26 cellular contexts compared by ENCODE assay signal in the genomic region with DNA sequence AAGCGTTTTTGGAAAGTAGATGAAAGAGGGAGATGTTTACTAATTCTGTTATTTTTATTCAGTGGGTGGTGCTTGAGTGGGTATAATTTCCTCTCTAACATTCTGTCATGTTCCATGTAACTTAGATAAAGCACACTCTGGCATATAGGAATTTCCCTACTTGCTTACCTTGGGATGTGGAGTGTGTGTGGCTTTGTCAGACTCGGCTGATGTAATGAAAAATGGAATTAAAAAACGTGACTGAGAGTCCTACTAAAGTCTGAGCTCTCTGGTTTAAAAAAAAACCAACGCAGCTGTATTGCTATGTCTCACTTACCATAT.
DNase-seq lines count a peak whose midpoint lies in the region; ATAC-seq, FAIRE-seq and TF ChIP-seq lines count a peak whose summit lies in the region.
"Had no signal": no experiment of that assay in that cellular context is flagged by ENCODE, and none has a peak within 500 bp of the region (broad histone marks: within the 10 kb centered on the region; RNA-seq: fewer than 3 reads in every experiment).

No MANE protein-coding gene starts in this region.

- H3K9me1 ChIP-seq in IMR-90 (ENCODE audit: insufficient read depth, low read length), result peaks cover 14% of the 10 kb centered on the region

- H4K20me1 ChIP-seq in SK-N-SH (ENCODE audit: insufficient read depth), result peaks cover 5% of the 10 kb centered on the region; the same call in 1 of the 2 replicates
- H4K20me1 ChIP-seq in IMR-90 (ENCODE audit: insufficient read depth, low read length), result peaks cover 74% of the 10 kb centered on the region
- H4K20me1 ChIP-seq in astrocyte (ENCODE audit: insufficient read depth, low read length), result peaks cover 88% of the 10 kb centered on the region

- H3K36me3 ChIP-seq in SK-N-SH (replicated peaks in 1 of 2; ENCODE audit: control insufficient read depth in 1 of 2, insufficient read depth in 2 of 2, low read length in 1 of 2) (no peaks in the 10 kb centered on the region), IMR-90 (ENCODE audit: control insufficient read depth, insufficient read depth, low read length) (no peaks in the 10 kb centered on the region), astrocyte (ENCODE audit: insufficient read depth, low read length) (no peaks in the 10 kb centered on the region), thyroid gland (no peaks in the 10 kb centered on the region), uterus (no peaks in the 10 kb centered on the region)
- no peaks in the 10 kb centered on the region for H3K36me3 ChIP-seq in naive thymus-derived CD4-positive, alpha-beta T cell (ENCODE audit: control insufficient read depth in 2 of 3, insufficient read depth in 3 of 3, low read length in 3 of 3)
- H3K36me3 ChIP-seq: pancreas, vagina had no signal

- H3K14ac ChIP-seq in IMR-90 (replicated peaks; ENCODE audit: low read depth, low read length), result no peak overlapping the region

- H2BK5ac ChIP-seq in IMR-90 (ENCODE audit: low read depth, low read length, poor library complexity, severe bottlenecking), result no peak overlapping the region

- H2BK15ac ChIP-seq in IMR-90 (ENCODE audit: low read depth, low read length), result no peak overlapping the region

- H3K9me2 ChIP-seq in SK-N-SH, result no peaks in the 10 kb centered on the region

- no peaks in the 10 kb centered on the region for H3K36me3 Mint-ChIP-seq in astrocyte (ENCODE audit: low read depth, unreplicated experiment)
- H3K36me3 Mint-ChIP-seq in naive thymus-derived CD4-positive, alpha-beta T cell, result peaks cover 0 to 2% (median 0%) of the 10 kb centered on the region in 5 donors
- H3K36me3 Mint-ChIP-seq: activated CD4-positive, alpha-beta memory T cell treated with anti-CD3 and anti-CD28 coated beads for 36 hours; brain had no signal

- no peak for DNase-seq in SK-N-SH
- no peak for DNase-seq in IMR-90
- no peak for DNase-seq in astrocyte (ENCODE audit: low read depth)
- no peak for DNase-seq in naive thymus-derived CD4-positive, alpha-beta T cell
- DNase-seq in GM19239 (ENCODE audit: insufficient read length, low spot score), result no peak
- DNase-seq in thyroid gland, result no peak
- no peak for DNase-seq in uterus
- DNase-seq: activated CD4-positive, alpha-beta memory T cell treated with anti-CD3 and anti-CD28 coated beads for 36 hours; activated gamma-delta T cell; kidney; NCI-H1694; NCI-H510A treated with DMSO at 0.1 percent for 48 hours; pancreas; PC-9; right cardiac atrium; stimulated activated CD4-positive, alpha-beta T cell treated with anti-CD3 and anti-CD28 coated beads, Interleukin-4, amount 100 ng/mL, for 1 hour; SW 1271; T1000; testis had no signal

- TF ChIP-seq CTCF in SK-N-SH (IDR thresholded peaks at IDR 0.05), result no peak
- TF ChIP-seq CTCF in IMR-90 (conservative IDR thresholded peaks at IDR 0.05; ENCODE audit: low read depth, low read length), result no peak
- no peak for TF ChIP-seq CTCF in astrocyte (IDR thresholded peaks at IDR 0.05; ENCODE audit: insufficient read depth, low read depth, low read length)
- TF ChIP-seq CTCF in thyroid gland (IDR thresholded peaks at IDR 0.05), result no peak
- TF ChIP-seq CTCF in uterus (IDR thresholded peaks at IDR 0.05), result no peak

- BruUV-seq in IMR-90 (replicated peaks; lab: Mats Ljungman, UMichigan), result no TSS peak

- H3K9me3 Mint-ChIP-seq in astrocyte (ENCODE audit: unreplicated experiment), result no peaks in the 10 kb centered on the region
- H3K9me3 Mint-ChIP-seq in naive thymus-derived CD4-positive, alpha-beta T cell, result no peaks in the 10 kb centered on the region
- H3K9me3 Mint-ChIP-seq: activated CD4-positive, alpha-beta memory T cell treated with anti-CD3 and anti-CD28 coated beads for 36 hours; brain; neural crest cell; stimulated activated effector memory CD8-positive, alpha-beta T cell treated with anti-CD3 and anti-CD28 coated beads, Interleukin-12 subunit alpha, Interleukin-12 subunit beta, amount 100 ng/mL, for 72 hours had no signal

- dilution Hi-C loops in IMR-90 (cut with HindIII; ENCODE audit: low sequenced_read_pairs, unreplicated experiment), result no loop called here

- no peak overlapping the region for H2AK5ac ChIP-seq in IMR-90 (ENCODE audit: low read depth, low read length)

- POLR2A ChIA-PET in SK-N-SH (lab: Yijun Ruan, JAX), result no interaction called here
- POLR2A ChIA-PET in IMR-90 (lab: Charles Lee; ENCODE audit: unreplicated experiment), result no interaction called here
- POLR2A ChIA-PET in naive thymus-derived CD4-positive, alpha-beta T cell (lab: Charles Lee), result interaction anchor here (0.9 to 1.6 kb wide), 2 partner anchors 36 to 57 kb away, joined by 3 to 4 read pairs; no protein-coding TSS in a partner anchor

- H3K56ac ChIP-seq in IMR-90 (ENCODE audit: extremely low read depth, insufficient read depth, low read length), result no peak overlapping the region

- H3K9ac ChIP-seq in SK-N-SH, result no peak overlapping the region
- H3K9ac ChIP-seq in IMR-90 (ENCODE audit: low read depth, low read length), result no peak overlapping the region
- H3K9ac ChIP-seq in astrocyte (ENCODE audit: low read length), result no peak overlapping the region

- H4K91ac ChIP-seq in IMR-90 (ENCODE audit: insufficient read depth, low read depth, low read length), result no peak overlapping the region

- TF ChIP-seq POLR2A in IMR-90 (IDR thresholded peaks at IDR 0.05; ENCODE audit: low read depth, low read length), result no peak
- TF ChIP-seq POLR2A in thyroid gland (IDR thresholded peaks at IDR 0.05), result no peak
- no peak for TF ChIP-seq POLR2A in uterus (IDR thresholded peaks at IDR 0.05)

- H4K8ac ChIP-seq in IMR-90 (ENCODE audit: low read depth in 2 of 2, low read length in 2 of 2), result no peak overlapping the region

- H2AFZ ChIP-seq in SK-N-SH (ENCODE audit: low read depth) (no peak overlapping the region), IMR-90 (replicated peaks; ENCODE audit: low read length, poor library complexity) (no peak overlapping the region), astrocyte (ENCODE audit: low read depth, low read length) (no peak overlapping the region)
- H2AFZ ChIP-seq: PC-9 had no signal

- H3F3A ChIP-seq in SK-N-SH (replicated peaks; ENCODE audit: insufficient read depth), result peaks cover 4% of the 10 kb centered on the region

- intact Hi-C loops in IMR-90 (cut with micrococcal nuclease), result no loop called here
- intact Hi-C loops in naive thymus-derived CD4-positive, alpha-beta T cell (cut with micrococcal nuclease), result loop anchor here (5.0 kb wide), 3 partner anchors 88 to 97 kb away; a partner anchor contains a TSS
- intact Hi-C loops in thyroid gland (cut with DNase I), result no loop called here
- intact Hi-C loops in uterus (cut with DNase I; ENCODE audit: low total_unique reads), result no loop called here

- H3K18ac ChIP-seq in IMR-90 (ENCODE audit: low read depth, low read length), result no peak overlapping the region

- H3K4me1 ChIP-seq in SK-N-SH (ENCODE audit: control insufficient read depth in 1 of 2, insufficient read depth in 2 of 2, low read depth in 1 of 2, low read length in 1 of 2) (peaks cover 32 to 36% of the 10 kb centered on the region in 2 experiments; a peak in 3 of 4 replicates), IMR-90 (ENCODE audit: control insufficient read depth, insufficient read depth, low read length) (peaks cover 12% of the 10 kb centered on the region), astrocyte (ENCODE audit: insufficient read depth, low read length) (peaks cover 7% of the 10 kb centered on the region), thyroid gland (no peaks in the 10 kb centered on the region), uterus (no peaks in the 10 kb centered on the region)
- H3K4me1 ChIP-seq in naive thymus-derived CD4-positive, alpha-beta T cell (ENCODE audit: control insufficient read depth in 2 of 2, insufficient read depth in 2 of 2, low read length in 2 of 2), result peaks cover 34 to 70% of the 10 kb centered on the region in 2 donors

- H3K9me3 ChIP-seq in SK-N-SH (no peaks in the 10 kb centered on the region), IMR-90 (ENCODE audit: control insufficient read depth, insufficient read depth, low read length) (no peaks in the 10 kb centered on the region), astrocyte (ENCODE audit: insufficient read depth, low read depth, low read length) (no peaks in the 10 kb centered on the region), thyroid gland (no peaks in the 10 kb centered on the region), uterus (no peaks in the 10 kb centered on the region)
- H3K9me3 ChIP-seq in naive thymus-derived CD4-positive, alpha-beta T cell (ENCODE audit: control insufficient read depth in 2 of 3, low read length in 3 of 3), result no peaks in the 10 kb centered on the region
- H3K9me3 ChIP-seq: testis, vagina had no signal

- no peak overlapping the region for H3K23ac ChIP-seq in IMR-90 (ENCODE audit: low read depth, low read length)

- H3K27ac ChIP-seq in SK-N-SH (ENCODE audit: low read depth in 2 of 2, low read length in 1 of 2) (peak overlapping the region in 1 of 2 experiments; percentile 20; a peak in 1 of 4 replicates), IMR-90 (ENCODE audit: insufficient read depth, low read length) (no peak overlapping the region), astrocyte (ENCODE audit: low read depth, low read length) (no peak overlapping the region), thyroid gland (no peak overlapping the region), uterus (no peak overlapping the region)
- no peak overlapping the region for H3K27ac ChIP-seq in naive thymus-derived CD4-positive, alpha-beta T cell (ENCODE audit: low read depth, low read length)
- H3K27ac ChIP-seq: 22Rv1, pancreas, PC-9, testis, vagina had no signal

- in situ Hi-C loops in IMR-90 (cut with MboI; ENCODE audit: low sequenced_read_pairs), result no loop called here

- H3K4me3 ChIP-seq in SK-N-SH (ENCODE audit: low read depth in 2 of 2, low read length in 1 of 2) (no peak overlapping the region), IMR-90 (ENCODE audit: insufficient read depth, low read depth, low read length) (no peak overlapping the region), astrocyte (ENCODE audit: insufficient read depth, low read depth, low read length) (no peak overlapping the region), thyroid gland (replicated peaks in 1 of 3) (no peak overlapping the region), uterus (no peak overlapping the region)
- no peak overlapping the region for H3K4me3 ChIP-seq in naive thymus-derived CD4-positive, alpha-beta T cell (ENCODE audit: low read length)
- H3K4me3 ChIP-seq: pancreas, PC-9, testis, vagina had no signal

- no peak overlapping the region for H2BK20ac ChIP-seq in IMR-90 (ENCODE audit: low read depth, low read length)

- 33% methylated on average over 4 of the region's 4 CpGs for WGBS in SK-N-SH (ENCODE audit: low lambda C conversion rate)
- WGBS in IMR-90 (ENCODE audit: extremely low coverage in 2 of 2, insufficient read length in 1 of 2), 2 experiments, result no CpG with 5 or more reads among the region's 4 CpGs
- WGBS in thyroid gland, 2 donors, result 82 to 86% methylated on average over 4 of the region's 4 CpGs

- H4K5ac ChIP-seq in IMR-90 (ENCODE audit: low read depth, low read length), result no peak overlapping the region

- peaks cover 19% of the 10 kb centered on the region for H3K79me2 ChIP-seq in SK-N-SH (ENCODE audit: insufficient read depth)
- peaks cover 94% of the 10 kb centered on the region for H3K79me2 ChIP-seq in astrocyte (ENCODE audit: insufficient read depth, low read length)

- H3K4ac ChIP-seq in IMR-90 (ENCODE audit: low read depth, low read length), result no peak overlapping the region

- no peak for TF ChIP-seq EP300 in SK-N-SH (IDR thresholded peaks at IDR 0.05; ENCODE audit: borderline replicate concordance in 1 of 2, low read depth in 1 of 2, low read length in 1 of 2)

- no peak overlapping the region for H2AK9ac ChIP-seq in IMR-90 (replicated peaks; ENCODE audit: low read depth, low read length, poor library complexity)

- H3K27ac Mint-ChIP-seq in astrocyte (ENCODE audit: unreplicated experiment), result peak overlapping the region; percentile 64
- H3K27ac Mint-ChIP-seq in naive thymus-derived CD4-positive, alpha-beta T cell, result peak overlapping the region in 8 of 9 donors; percentile 15 to 92 (median 72)
- H3K27ac Mint-ChIP-seq: activated CD4-positive, alpha-beta memory T cell treated with anti-CD3 and anti-CD28 coated beads for 36 hours; stimulated activated effector memory CD8-positive, alpha-beta T cell treated with anti-CD3 and anti-CD28 coated beads, Interleukin-12 subunit alpha, Interleukin-12 subunit beta, amount 100 ng/mL, for 72 hours had no signal

- H3K27me3 Mint-ChIP-seq in astrocyte (ENCODE audit: low read depth, unreplicated experiment), result no peaks in the 10 kb centered on the region
- no peaks in the 10 kb centered on the region for H3K27me3 Mint-ChIP-seq in naive thymus-derived CD4-positive, alpha-beta T cell
- H3K27me3 Mint-ChIP-seq: activated CD4-positive, alpha-beta memory T cell treated with anti-CD3 and anti-CD28 coated beads for 36 hours; brain had no signal

- CTCF ChIA-PET in SK-N-SH (lab: Yijun Ruan, JAX), result interaction anchor here (1.7 kb wide), 1 partner anchor 95 kb away, joined by 5 read pairs; no protein-coding TSS in a partner anchor
- CTCF ChIA-PET in IMR-90 (lab: Yijun Ruan, JAX), result interaction anchor here (0.7 kb wide), 1 partner anchor 26 kb away, joined by 3 read pairs; no protein-coding TSS in a partner anchor
- CTCF ChIA-PET in naive thymus-derived CD4-positive, alpha-beta T cell (lab: Charles Lee), result interaction anchor here (0.7 to 1.1 kb wide), 2 partner anchors 17 to 87 kb away, joined by 3 read pairs; no protein-coding TSS in a partner anchor

- peaks cover 34% of the 10 kb centered on the region for H3K4me1 Mint-ChIP-seq in astrocyte (ENCODE audit: low read depth, unreplicated experiment)
- H3K4me1 Mint-ChIP-seq in naive thymus-derived CD4-positive, alpha-beta T cell, result peaks cover 56 to 98% (median 81%) of the 10 kb centered on the region in 7 donors

- ATAC-seq in SK-N-SH treated with all-trans-retinoic acid at 6 μM for 48 hours (peak; percentile 33; the same call in 1 of the 3 replicates), IMR-90 (ENCODE audit: low read depth) (no peak)
- no peak for ATAC-seq in naive thymus-derived CD4-positive, alpha-beta T cell
- ATAC-seq: right cardiac atrium; stimulated activated effector memory CD8-positive, alpha-beta T cell treated with anti-CD3 and anti-CD28 coated beads, Interleukin-12 subunit alpha, Interleukin-12 subunit beta, amount 100 ng/mL, for 72 hours had no signal

- TF ChIP-seq RAD21 in SK-N-SH (IDR thresholded peaks at IDR 0.05; ENCODE audit: low read length), result no peak
- no peak for TF ChIP-seq RAD21 in IMR-90 (IDR thresholded peaks at IDR 0.05; ENCODE audit: low read length)

- no peak overlapping the region for H2BK120ac ChIP-seq in IMR-90 (ENCODE audit: low read depth, low read length)

- H3K27me3 ChIP-seq in SK-N-SH (ENCODE audit: insufficient read depth), result no peaks in the 10 kb centered on the region
- H3K27me3 ChIP-seq in IMR-90 (ENCODE audit: control insufficient read depth, insufficient read depth, low read length), result no peaks in the 10 kb centered on the region
- H3K27me3 ChIP-seq in astrocyte (ENCODE audit: insufficient read depth, low read length), result no peaks in the 10 kb centered on the region
- no peaks in the 10 kb centered on the region for H3K27me3 ChIP-seq in naive thymus-derived CD4-positive, alpha-beta T cell (ENCODE audit: control insufficient read depth in 2 of 2, insufficient read depth in 2 of 2, low read length in 2 of 2)
- H3K27me3 ChIP-seq in thyroid gland, result no peaks in the 10 kb centered on the region
- H3K27me3 ChIP-seq in uterus, result no peaks in the 10 kb centered on the region
- H3K27me3 ChIP-seq: pancreas, testis, vagina had no signal

- H3K4me2 ChIP-seq in SK-N-SH, result no peak overlapping the region
- no peak overlapping the region for H3K4me2 ChIP-seq in IMR-90 (ENCODE audit: low read depth, low read length)
- no peak overlapping the region for H3K4me2 ChIP-seq in astrocyte (ENCODE audit: low read length)
- H3K4me2 ChIP-seq: PC-9 had no signal

- no peak for FAIRE-seq in astrocyte (lab: Jason Lieb, UNC)
- FAIRE-seq in GM19239 (lab: Jason Lieb, UNC), result no peak
- FAIRE-seq: endothelial cell of umbilical vein, pancreas had no signal

- H3K4me3 Mint-ChIP-seq in astrocyte (ENCODE audit: unreplicated experiment), result no peak overlapping the region
- H3K4me3 Mint-ChIP-seq in naive thymus-derived CD4-positive, alpha-beta T cell, result peak overlapping the region in 9 of 10 donors; percentile 31 to 79 (median 62)
- H3K4me3 Mint-ChIP-seq: activated CD4-positive, alpha-beta memory T cell treated with anti-CD3 and anti-CD28 coated beads for 36 hours; brain; neural crest cell; stimulated activated effector memory CD8-positive, alpha-beta T cell treated with anti-CD3 and anti-CD28 coated beads, Interleukin-12 subunit alpha, Interleukin-12 subunit beta, amount 100 ng/mL, for 72 hours had no signal

- peaks cover 19 to 72% of the 10 kb centered on the region in 2 experiments for H3K79me1 ChIP-seq in IMR-90 (ENCODE audit: low read depth in 1 of 2, low read length in 2 of 2)

Comparison
In these comparisons a context has a peak if more than half of its experiments do, and no peak if none do; other contexts are left out.
1. intact Hi-C loops: an anchor here in naive thymus-derived CD4-positive, alpha-beta T cell (5.0 kb wide); none called in IMR-90, thyroid gland and uterus.